Comparison of ENCODE assay signal across 1 cellular context in the genomic region with DNA sequence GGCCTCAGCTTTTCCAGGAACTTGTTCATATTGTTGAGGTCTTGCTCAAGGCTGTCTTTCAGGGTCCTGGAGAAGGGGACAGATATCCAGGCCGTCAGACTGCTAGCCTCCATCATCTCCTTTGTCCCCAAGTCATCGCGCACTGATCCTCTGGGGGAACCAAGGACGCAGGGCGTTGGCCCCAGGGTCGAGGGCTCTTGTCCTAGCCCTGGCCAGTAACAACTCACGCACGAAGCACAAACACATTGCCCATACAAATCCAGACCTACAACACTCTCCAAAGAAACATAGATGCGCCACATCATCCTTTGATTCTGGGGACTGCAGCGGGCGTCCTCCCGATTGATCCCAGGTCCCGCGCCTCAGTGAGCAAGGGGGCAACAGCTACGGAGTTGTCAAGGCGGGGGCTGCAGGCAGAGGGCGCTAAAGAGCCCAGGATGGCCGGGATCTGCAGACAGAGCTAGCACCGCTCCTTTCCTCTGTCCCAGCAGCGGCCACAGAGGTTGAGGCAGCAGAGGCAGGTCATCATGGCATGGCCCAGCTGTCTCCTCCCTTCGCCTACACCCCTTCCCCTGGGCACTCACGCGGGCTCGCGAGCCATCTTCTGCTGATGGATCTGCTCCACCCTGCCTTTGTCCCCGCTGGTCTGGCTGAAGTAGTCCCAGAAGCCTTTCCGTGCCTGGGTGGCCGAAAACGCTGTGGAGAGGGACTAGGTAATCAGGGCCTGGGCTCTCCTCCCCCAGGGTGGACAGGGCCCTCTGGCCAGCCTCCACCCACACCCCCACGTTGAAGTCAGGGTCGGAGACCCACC.
TF ChIP-seq lines count a peak whose summit lies in the region.

No MANE protein-coding gene starts in this region.

TF ChIP-seq in HepG2, 621 proteins besides CTCF, POLR2A, EP300 and RAD21 (continued from another document):
- TF ChIP-seq, protein P1, sequence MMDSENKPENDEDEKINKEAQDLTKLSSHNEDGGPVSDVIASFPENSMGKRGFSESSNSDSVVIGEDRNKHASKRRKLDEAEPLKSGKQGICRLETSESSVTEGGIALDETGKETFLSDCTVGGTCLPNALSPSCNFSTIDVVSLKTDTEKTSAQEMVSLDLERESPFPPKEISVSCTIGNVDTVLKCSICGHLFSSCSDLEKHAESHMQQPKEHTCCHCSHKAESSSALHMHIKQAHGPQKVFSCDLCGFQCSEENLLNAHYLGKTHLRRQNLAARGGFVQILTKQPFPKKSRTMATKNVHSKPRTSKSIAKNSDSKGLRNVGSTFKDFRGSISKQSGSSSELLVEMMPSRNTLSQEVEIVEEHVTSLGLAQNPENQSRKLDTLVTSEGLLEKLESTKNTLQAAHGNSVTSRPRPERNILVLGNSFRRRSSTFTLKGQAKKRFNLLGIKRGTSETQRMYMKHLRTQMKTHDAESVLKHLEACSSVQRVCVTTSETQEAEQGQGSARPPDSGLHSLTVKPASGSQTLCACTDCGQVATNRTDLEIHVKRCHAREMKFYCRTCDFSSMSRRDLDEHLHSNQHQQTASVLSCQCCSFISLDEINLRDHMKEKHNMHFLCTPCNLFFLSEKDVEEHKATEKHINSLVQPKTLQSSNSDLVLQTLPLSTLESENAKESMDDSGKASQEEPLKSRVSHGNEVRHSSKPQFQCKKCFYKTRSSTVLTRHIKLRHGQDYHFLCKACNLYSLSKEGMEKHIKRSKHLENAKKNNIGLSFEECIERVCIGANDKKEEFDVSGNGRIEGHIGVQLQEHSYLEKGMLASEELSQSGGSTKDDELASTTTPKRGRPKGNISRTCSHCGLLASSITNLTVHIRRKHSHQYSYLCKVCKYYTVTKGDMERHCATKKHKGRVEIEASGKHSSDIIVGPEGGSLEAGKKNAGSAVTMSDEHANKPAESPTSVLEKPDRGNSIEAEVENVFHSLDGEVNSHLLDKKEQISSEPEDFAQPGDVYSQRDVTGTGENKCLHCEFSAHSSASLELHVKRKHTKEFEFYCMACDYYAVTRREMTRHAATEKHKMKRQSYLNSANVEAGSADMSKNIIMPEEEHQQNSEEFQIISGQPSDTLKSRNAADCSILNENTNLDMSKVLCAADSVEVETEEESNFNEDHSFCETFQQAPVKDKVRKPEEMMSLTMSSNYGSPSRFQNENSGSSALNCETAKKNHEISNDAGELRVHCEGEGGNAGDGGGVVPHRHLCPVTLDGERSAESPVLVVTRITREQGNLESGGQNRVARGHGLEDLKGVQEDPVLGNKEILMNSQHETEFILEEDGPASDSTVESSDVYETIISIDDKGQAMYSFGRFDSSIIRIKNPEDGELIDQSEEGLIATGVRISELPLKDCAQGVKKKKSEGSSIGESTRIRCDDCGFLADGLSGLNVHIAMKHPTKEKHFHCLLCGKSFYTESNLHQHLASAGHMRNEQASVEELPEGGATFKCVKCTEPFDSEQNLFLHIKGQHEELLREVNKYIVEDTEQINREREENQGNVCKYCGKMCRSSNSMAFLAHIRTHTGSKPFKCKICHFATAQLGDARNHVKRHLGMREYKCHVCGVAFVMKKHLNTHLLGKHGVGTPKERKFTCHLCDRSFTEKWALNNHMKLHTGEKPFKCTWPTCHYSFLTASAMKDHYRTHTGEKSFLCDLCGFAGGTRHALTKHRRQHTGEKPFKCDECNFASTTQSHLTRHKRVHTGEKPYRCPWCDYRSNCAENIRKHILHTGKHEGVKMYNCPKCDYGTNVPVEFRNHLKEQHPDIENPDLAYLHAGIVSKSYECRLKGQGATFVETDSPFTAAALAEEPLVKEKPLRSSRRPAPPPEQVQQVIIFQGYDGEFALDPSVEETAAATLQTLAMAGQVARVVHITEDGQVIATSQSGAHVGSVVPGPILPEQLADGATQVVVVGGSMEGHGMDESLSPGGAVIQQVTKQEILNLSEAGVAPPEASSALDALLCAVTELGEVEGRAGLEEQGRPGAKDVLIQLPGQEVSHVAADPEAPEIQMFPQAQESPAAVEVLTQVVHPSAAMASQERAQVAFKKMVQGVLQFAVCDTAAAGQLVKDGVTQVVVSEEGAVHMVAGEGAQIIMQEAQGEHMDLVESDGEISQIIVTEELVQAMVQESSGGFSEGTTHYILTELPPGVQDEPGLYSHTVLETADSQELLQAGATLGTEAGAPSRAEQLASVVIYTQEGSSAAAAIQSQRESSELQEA (CRISPR knock-in tag; IDR thresholded peaks at IDR 0.05; ENCODE audit: not compliant biosample characterization) = peak; percentile 65
- peak; percentile 60 for TF ChIP-seq MEIS1 (CRISPR knock-in tag; IDR thresholded peaks at IDR 0.05; ENCODE audit: borderline replicate concordance)
- TF ChIP-seq, protein P2, sequence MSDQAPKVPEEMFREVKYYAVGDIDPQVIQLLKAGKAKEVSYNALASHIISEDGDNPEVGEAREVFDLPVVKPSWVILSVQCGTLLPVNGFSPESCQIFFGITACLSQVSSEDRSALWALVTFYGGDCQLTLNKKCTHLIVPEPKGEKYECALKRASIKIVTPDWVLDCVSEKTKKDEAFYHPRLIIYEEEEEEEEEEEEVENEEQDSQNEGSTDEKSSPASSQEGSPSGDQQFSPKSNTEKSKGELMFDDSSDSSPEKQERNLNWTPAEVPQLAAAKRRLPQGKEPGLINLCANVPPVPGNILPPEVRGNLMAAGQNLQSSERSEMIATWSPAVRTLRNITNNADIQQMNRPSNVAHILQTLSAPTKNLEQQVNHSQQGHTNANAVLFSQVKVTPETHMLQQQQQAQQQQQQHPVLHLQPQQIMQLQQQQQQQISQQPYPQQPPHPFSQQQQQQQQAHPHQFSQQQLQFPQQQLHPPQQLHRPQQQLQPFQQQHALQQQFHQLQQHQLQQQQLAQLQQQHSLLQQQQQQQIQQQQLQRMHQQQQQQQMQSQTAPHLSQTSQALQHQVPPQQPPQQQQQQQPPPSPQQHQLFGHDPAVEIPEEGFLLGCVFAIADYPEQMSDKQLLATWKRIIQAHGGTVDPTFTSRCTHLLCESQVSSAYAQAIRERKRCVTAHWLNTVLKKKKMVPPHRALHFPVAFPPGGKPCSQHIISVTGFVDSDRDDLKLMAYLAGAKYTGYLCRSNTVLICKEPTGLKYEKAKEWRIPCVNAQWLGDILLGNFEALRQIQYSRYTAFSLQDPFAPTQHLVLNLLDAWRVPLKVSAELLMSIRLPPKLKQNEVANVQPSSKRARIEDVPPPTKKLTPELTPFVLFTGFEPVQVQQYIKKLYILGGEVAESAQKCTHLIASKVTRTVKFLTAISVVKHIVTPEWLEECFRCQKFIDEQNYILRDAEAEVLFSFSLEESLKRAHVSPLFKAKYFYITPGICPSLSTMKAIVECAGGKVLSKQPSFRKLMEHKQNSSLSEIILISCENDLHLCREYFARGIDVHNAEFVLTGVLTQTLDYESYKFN (CRISPR knock-in tag; conservative IDR thresholded peaks at IDR 0.05) = peak; percentile 55
- TF ChIP-seq ZNF557 (CRISPR knock-in tag; IDR thresholded peaks at IDR 0.05) = peak; percentile 56; the same call in 1 of the 2 replicates
- TF ChIP-seq, protein P3, sequence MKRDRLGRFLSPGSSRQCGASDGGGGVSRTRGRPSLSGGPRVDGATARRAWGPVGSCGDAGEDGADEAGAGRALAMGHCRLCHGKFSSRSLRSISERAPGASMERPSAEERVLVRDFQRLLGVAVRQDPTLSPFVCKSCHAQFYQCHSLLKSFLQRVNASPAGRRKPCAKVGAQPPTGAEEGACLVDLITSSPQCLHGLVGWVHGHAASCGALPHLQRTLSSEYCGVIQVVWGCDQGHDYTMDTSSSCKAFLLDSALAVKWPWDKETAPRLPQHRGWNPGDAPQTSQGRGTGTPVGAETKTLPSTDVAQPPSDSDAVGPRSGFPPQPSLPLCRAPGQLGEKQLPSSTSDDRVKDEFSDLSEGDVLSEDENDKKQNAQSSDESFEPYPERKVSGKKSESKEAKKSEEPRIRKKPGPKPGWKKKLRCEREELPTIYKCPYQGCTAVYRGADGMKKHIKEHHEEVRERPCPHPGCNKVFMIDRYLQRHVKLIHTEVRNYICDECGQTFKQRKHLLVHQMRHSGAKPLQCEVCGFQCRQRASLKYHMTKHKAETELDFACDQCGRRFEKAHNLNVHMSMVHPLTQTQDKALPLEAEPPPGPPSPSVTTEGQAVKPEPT (CRISPR knock-in tag; IDR thresholded peaks at IDR 0.05; ENCODE audit: low read depth) = peak; percentile 71; the same call in 1 of the 2 replicates
- TF ChIP-seq ZNF225 (CRISPR knock-in tag; IDR thresholded peaks at IDR 0.05) = peak; percentile 55
- TF ChIP-seq RAD51 (IDR thresholded peaks at IDR 0.05; ENCODE audit: borderline replicate concordance) = no peak
- TF ChIP-seq KLF16 (CRISPR knock-in tag; IDR thresholded peaks at IDR 0.05) = peak in 1 of 2 experiments; percentile 57; a peak in 1 of 4 replicates
- TF ChIP-seq ZNF264 (CRISPR knock-in tag; IDR thresholded peaks at IDR 0.05) = peak; percentile 78; the same call in 1 of the 2 replicates
- no peak; the same call in 1 of the 2 replicates for TF ChIP-seq NRL (CRISPR knock-in tag; IDR thresholded peaks at IDR 0.05; ENCODE audit: borderline replicate concordance)
- TF ChIP-seq, protein P4, sequence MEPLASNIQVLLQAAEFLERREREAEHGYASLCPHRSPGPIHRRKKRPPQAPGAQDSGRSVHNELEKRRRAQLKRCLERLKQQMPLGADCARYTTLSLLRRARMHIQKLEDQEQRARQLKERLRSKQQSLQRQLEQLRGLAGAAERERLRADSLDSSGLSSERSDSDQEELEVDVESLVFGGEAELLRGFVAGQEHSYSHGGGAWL (CRISPR knock-in tag; IDR thresholded peaks at IDR 0.05) = 0 out of 2 replicates have a peak, but pooled peaks have one; percentile 34
- peak; percentile 17 for TF ChIP-seq RBM22 (optimal IDR thresholded peaks at IDR 0.05; ENCODE audit: low read length)
